In the genomic region with DNA sequence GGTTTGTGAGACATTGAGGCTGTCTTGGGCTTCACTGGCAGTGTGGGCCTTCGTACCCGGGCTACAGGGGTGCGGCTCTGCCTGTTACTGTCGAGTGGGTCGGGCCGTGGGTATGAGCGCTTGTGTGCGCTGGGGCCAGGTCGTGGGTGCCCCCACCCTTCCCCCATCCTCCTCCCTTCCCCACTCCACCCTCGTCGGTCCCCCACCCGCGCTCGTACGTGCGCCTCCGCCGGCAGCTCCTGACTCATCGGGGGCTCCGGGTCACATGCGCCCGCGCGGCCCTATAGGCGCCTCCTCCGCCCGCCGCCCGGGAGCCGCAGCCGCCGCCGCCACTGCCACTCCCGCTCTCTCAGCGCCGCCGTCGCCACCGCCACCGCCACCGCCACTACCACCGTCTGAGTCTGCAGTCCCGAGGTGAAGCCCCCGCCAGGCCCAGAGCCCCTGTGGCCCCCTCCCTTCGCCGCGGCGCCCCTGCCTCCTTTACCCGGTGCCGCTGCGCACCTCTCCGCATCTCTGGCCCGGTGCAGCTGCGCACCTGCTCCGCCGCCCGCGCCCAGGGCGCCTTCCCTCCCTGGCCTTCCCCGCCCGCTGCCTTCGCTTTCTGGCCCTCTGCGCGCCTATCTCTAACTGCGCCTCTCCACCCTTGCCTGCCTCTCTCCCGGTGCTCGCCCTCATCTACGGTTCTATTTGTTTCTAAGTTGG, we compare ENCODE assay signal across 1 cellular context.
A peak's percentile ranks its signal among the peaks of the same experiment; 100 is the strongest.
TF ChIP-seq lines count a peak whose summit lies in the region.

ENO2 (plus strand) TSS at position 335 of the 702 bp plus-strand sequence. CDS start 1,253 bp downstream, outside the sequence.

TF ChIP-seq in HepG2, 621 proteins besides CTCF, POLR2A, EP300 and RAD21 (continued from another document):
- TF ChIP-seq ARID2 (CRISPR knock-in tag; IDR thresholded peaks at IDR 0.05; ENCODE audit: borderline replicate concordance) (peak; percentile 12; the same call in 1 of the 2 replicates), ATRX (CRISPR knock-in tag; IDR thresholded peaks at IDR 0.05; ENCODE audit: borderline replicate concordance) (no peak), ZNF329 (CRISPR knock-in tag; IDR thresholded peaks at IDR 0.05; ENCODE audit: low read depth) (no peak), ZFP41 (CRISPR knock-in tag; IDR thresholded peaks at IDR 0.05; ENCODE audit: borderline replicate concordance) (no peak), ZNF839 (CRISPR knock-in tag; IDR thresholded peaks at IDR 0.05; ENCODE audit: borderline replicate concordance) (no peak; the same call in 1 of the 2 replicates), ASH2L (IDR thresholded peaks at IDR 0.05; ENCODE audit: insufficient read length, low read depth, low read length) (peak; percentile 62)
- TF ChIP-seq, protein P1, sequence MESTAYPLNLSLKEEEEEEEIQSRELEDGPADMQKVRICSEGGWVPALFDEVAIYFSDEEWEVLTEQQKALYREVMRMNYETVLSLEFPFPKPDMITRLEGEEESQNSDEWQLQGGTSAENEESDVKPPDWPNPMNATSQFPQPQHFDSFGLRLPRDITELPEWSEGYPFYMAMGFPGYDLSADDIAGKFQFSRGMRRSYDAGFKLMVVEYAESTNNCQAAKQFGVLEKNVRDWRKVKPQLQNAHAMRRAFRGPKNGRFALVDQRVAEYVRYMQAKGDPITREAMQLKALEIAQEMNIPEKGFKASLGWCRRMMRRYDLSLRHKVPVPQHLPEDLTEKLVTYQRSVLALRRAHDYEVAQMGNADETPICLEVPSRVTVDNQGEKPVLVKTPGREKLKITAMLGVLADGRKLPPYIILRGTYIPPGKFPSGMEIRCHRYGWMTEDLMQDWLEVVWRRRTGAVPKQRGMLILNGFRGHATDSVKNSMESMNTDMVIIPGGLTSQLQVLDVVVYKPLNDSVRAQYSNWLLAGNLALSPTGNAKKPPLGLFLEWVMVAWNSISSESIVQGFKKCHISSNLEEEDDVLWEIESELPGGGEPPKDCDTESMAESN (CRISPR knock-in tag; conservative IDR thresholded peaks at IDR 0.05): peak; percentile 50; the same call in 1 of the 2 replicates
TF ChIP-seq in HepG2: peak in this region for 104.
